1 cellular context compared by ENCODE assay signal in genomic region chr20:6626805-6627204, GRCh38.
TF ChIP-seq lines count a peak whose summit lies in the region.

No MANE protein-coding gene starts in this region.

TF ChIP-seq in WTC11, 78 proteins besides CTCF, POLR2A, EP300 and RAD21:
- TF ChIP-seq AFF4 (CRISPR knock-in tag; IDR thresholded peaks at IDR 0.05; ENCODE audit: borderline replicate concordance) (no peak), ZNF263 (CRISPR knock-in tag; IDR thresholded peaks at IDR 0.05; ENCODE audit: low read depth) (no peak)
TF ChIP-seq in WTC11: peak in this region for 0.
